21 cellular contexts compared by ENCODE assay signal in genomic region chr1:22729921-22730320, GRCh38. TPM values are rescaled to one million over a fixed set of nuclear protein-coding genes. Genes with fewer than 3 reads are reported as not detected.
"Had no signal": no experiment of that assay in that cellular context is flagged by ENCODE, and none has a peak within 500 bp of the region (broad histone marks: within the 10 kb centered on the region; RNA-seq: fewer than 3 reads in every experiment).

No MANE protein-coding gene starts in this region.

- H3K9me3 ChIP-seq: adrenal gland, heart left ventricle, prostate gland, suprapubic skin, transverse colon had no signal

- H3K4me1 Mint-ChIP-seq: immature natural killer cell; naive B cell; stimulated activated naive CD8-positive, alpha-beta T cell treated with anti-CD3 and anti-CD28 coated beads, Interleukin-15, amount 100 ng/mL, for 72 hours had no signal

- H3K4me3 Mint-ChIP-seq: activated T-cell treated with anti-CD3 and anti-CD28 coated beads, Interleukin-2, amount 50 U/mL, for 72 hours; immature natural killer cell; naive B cell; neural progenitor cell; stimulated activated naive CD8-positive, alpha-beta T cell treated with anti-CD3 and anti-CD28 coated beads, Interleukin-15, amount 100 ng/mL, for 72 hours had no signal

- H3K27me3 ChIP-seq: adrenal gland, neural progenitor cell, transverse colon had no signal

- H3K9me3 Mint-ChIP-seq: activated naive CD4-positive, alpha-beta T cell treated with anti-CD3 and anti-CD28 coated beads, Interleukin-2, amount 50 U/mL, for 72 hours; activated T-cell treated with anti-CD3 and anti-CD28 coated beads, Interleukin-2, amount 50 U/mL, for 72 hours; immature natural killer cell; neural progenitor cell; stimulated activated naive CD8-positive, alpha-beta T cell treated with anti-CD3 and anti-CD28 coated beads, Interleukin-15, amount 100 ng/mL, for 72 hours had no signal

- H3K36me3 ChIP-seq: adrenal gland, heart left ventricle, neural progenitor cell, prostate gland, suprapubic skin, transverse colon had no signal

- H3K27ac Mint-ChIP-seq: activated naive CD4-positive, alpha-beta T cell treated with anti-CD3 and anti-CD28 coated beads, Interleukin-2, amount 50 U/mL, for 72 hours; activated T-cell treated with anti-CD3 and anti-CD28 coated beads, Interleukin-2, amount 50 U/mL, for 72 hours; immature natural killer cell; naive B cell had no signal

- H3K4me2 ChIP-seq: neural progenitor cell had no signal

- H2AFZ ChIP-seq: neural progenitor cell had no signal

- H3K4me1 ChIP-seq: adrenal gland, heart left ventricle, prostate gland had no signal

- H3K4me3 ChIP-seq: adrenal gland, heart left ventricle, neural progenitor cell, prostate gland, suprapubic skin, transverse colon had no signal

- DNase-seq: activated CD4-positive, alpha-beta T cell treated with anti-CD3 and anti-CD28 coated beads for 1 hour; activated gamma-delta T cell; activated T-cell treated with anti-CD3 and anti-CD28 coated beads, Interleukin-2, amount 50 U/mL, for 72 hours; adrenal gland; cerebellar nuclear complex; cortex of kidney; effector CD4-positive, alpha-beta T cell; heart left ventricle; immature natural killer cell; kidney glomerular epithelial cell; left ventricle myocardium superior; naive B cell; right cardiac atrium; stimulated activated CD4-positive, alpha-beta T cell treated with anti-CD3 and anti-CD28 coated beads, Interleukin-2, amount 100 ng/mL, for 48 hours; stimulated activated naive CD8-positive, alpha-beta T cell treated with anti-CD3 and anti-CD28 coated beads, Interleukin-15, amount 100 ng/mL, for 72 hours; transverse colon had no signal

- H3K27ac ChIP-seq: adrenal gland, heart left ventricle, neural progenitor cell, prostate gland, suprapubic skin, transverse colon, VCaP had no signal

- H3K9ac ChIP-seq: neural progenitor cell had no signal

- H3K36me3 Mint-ChIP-seq: activated naive CD4-positive, alpha-beta T cell treated with anti-CD3 and anti-CD28 coated beads, Interleukin-2, amount 50 U/mL, for 72 hours; immature natural killer cell; naive B cell had no signal

RNA-seq across cellular contexts. Expression of gene EPHB2, which starts 19.3 kb away (rescaled TPM):
- total RNA-seq: activated naive CD4-positive, alpha-beta T cell treated with anti-CD3 and anti-CD28 coated beads, Interleukin-2, amount 50 U/mL, for 72 hours had no signal
- polyA plus RNA-seq: immature natural killer cell had no signal
